ENCODE assay signal across 19 cellular contexts in genomic region chr3:46670000-46670890, GRCh38. TPM values are rescaled to one million over a fixed set of nuclear protein-coding genes. Genes with fewer than 3 reads are reported as not detected.
A peak's percentile ranks its signal among the peaks of the same experiment; 100 is the strongest.
DNase-seq lines count a peak whose midpoint lies in the region; ATAC-seq and TF ChIP-seq lines count a peak whose summit lies in the region.
"Had no signal": no experiment of that assay in that cellular context is flagged by ENCODE, and none has a peak within 500 bp of the region (broad histone marks: within the 10 kb centered on the region; RNA-seq: fewer than 3 reads in every experiment).

No MANE protein-coding gene starts in this region.

- H3K27ac ChIP-seq in heart left ventricle = peak overlapping the region in 1 of 12 donors; percentile 90
- H3K27ac ChIP-seq in foreskin keratinocyte = no peak overlapping the region
- H3K27ac ChIP-seq: Peyer's patch, upper lobe of left lung had no signal

- 83 to 93% (median 89%) methylated on average over 17 of the region's 17 CpGs for whole genome bisulfite sequencing in heart left ventricle, 4 donors

- intact Hi-C loops in heart left ventricle (cut with DNase I) (loop anchor here in 1 of 10 donors (5.0 to 10.0 kb wide), 2 partner anchors 105 to 192 kb away; partner anchors contain the start of genes LRRC2 and MYL3), Right ventricle myocardium superior (cut with DNase I) (no loop called here), left colon (cut with DNase I, micrococcal nuclease) (no loop called here)

- TF ChIP-seq CTCF in heart left ventricle (IDR thresholded peaks at IDR 0.05) = no peak
- no peak for TF ChIP-seq CTCF in foreskin keratinocyte (conservative IDR thresholded peaks at IDR 0.05)

- no peaks in the 10 kb centered on the region for H3K9me3 ChIP-seq in heart left ventricle
- H3K9me3 ChIP-seq: HAP-1, Peyer's patch, upper lobe of left lung had no signal

- H3K27me3 ChIP-seq in heart left ventricle = no peaks in the 10 kb centered on the region
- no peaks in the 10 kb centered on the region for H3K27me3 ChIP-seq in foreskin keratinocyte
- H3K27me3 ChIP-seq: Peyer's patch, upper lobe of left lung had no signal

- peaks cover 0 to 33% (median 19%) of the 10 kb centered on the region in 12 donors for H3K4me1 ChIP-seq in heart left ventricle
- H3K4me1 ChIP-seq in foreskin keratinocyte = no peaks in the 10 kb centered on the region
- H3K4me1 ChIP-seq: HAP-1, Peyer's patch had no signal

- no peak overlapping the region for H3K4me3 ChIP-seq in heart left ventricle
- H3K4me3 ChIP-seq: HAP-1, Peyer's patch, upper lobe of left lung had no signal

- H3K36me3 ChIP-seq in heart left ventricle = peaks cover 0 to 48% (median 31%) of the 10 kb centered on the region in 9 donors
- H3K36me3 ChIP-seq: HAP-1 had no signal

- peak in 4 of 5 donors; percentile 4 to 24 (median 20) for DNase-seq in heart left ventricle
- DNase-seq in Right ventricle myocardium superior = no peak
- DNase-seq in left colon = peak; percentile 1 to 15
- no peak for DNase-seq in C1 segment of cervical spinal cord (lab: John Stamatoyannopoulos, UW)
- DNase-seq in foreskin keratinocyte = no peak
- DNase-seq: activated CD4-positive, alpha-beta T cell treated with anti-CD3 and anti-CD28 coated beads, Interleukin-2, amount 10 ng/mL, durations not matched to agents 24 days and 14 days; DMS 273 treated with DMSO at 0.1 percent for 48 hours; effector memory CD8-positive, alpha-beta T cell; foreskin melanocyte; NCI-H1694 treated with DMSO at 0.1 percent for 48 hours; NCI-H510A treated with DMSO at 0.1 percent for 48 hours; T-helper 2 cell had no signal

- TF ChIP-seq POLR2A in heart left ventricle (IDR thresholded peaks at IDR 0.05) = no peak

- no peak for ATAC-seq in heart left ventricle
- no peak for ATAC-seq in Right ventricle myocardium superior (ENCODE audit: poor library complexity)
- no peak for ATAC-seq in left colon
- ATAC-seq in HG03469 (IDR thresholded peaks at IDR 0.05; ENCODE audit: unreplicated experiment) = no peak
- no peak for ATAC-seq in foreskin keratinocyte
- ATAC-seq: activated T-helper 17 cell treated with anti-CD3 and anti-CD28 coated beads, Interleukin-2, amount 50 U/mL, for 72 hours; effector memory CD8-positive, alpha-beta T cell had no signal

RNA-seq across cellular contexts. Expression of gene ALS2CL, which starts 23.2 kb away (rescaled TPM):
- total RNA-seq in heart left ventricle = 10 to 100 TPM; 11.8 to 40.7 (median 25.4) TPM
- 10 to 100 TPM; 12.4 to 37.1 TPM for polyA plus RNA-seq in heart left ventricle
- total RNA-seq in Right ventricle myocardium superior = 37.0 TPM
- 10 to 100 TPM; 39.2 to 58.9 TPM for total RNA-seq in left colon
- total RNA-seq in foreskin keratinocyte = 32.3 and 39.6 TPM in 2 replicates
- polyA plus RNA-seq in foreskin keratinocyte = 27.4 and 33.2 TPM in 2 replicates

RNA-seq across cellular contexts. Expression of gene TMIE, which starts 30.9 kb away (rescaled TPM):
- total RNA-seq in heart left ventricle (under 1 TPM in 8 of 9 donors, not detected in 1; 0.47 to 0.95 (median 0.61) TPM), Right ventricle myocardium superior (1.00 TPM), left colon (under 1 TPM in 1 of 2 donors, not detected in 1; 0.17 TPM), foreskin keratinocyte (not detected in 2 replicates)
- polyA plus RNA-seq in heart left ventricle (under 1 TPM; 0.46 to 0.69 TPM), foreskin keratinocyte (0.06 TPM in 1 of 2 replicates, not detected in the other)
- total RNA-seq: activated CD4-positive, alpha-beta T cell treated with anti-CD3 and anti-CD28 coated beads, Interleukin-2, amount 10 ng/mL, durations not matched to agents 24 days and 14 days; LHCN-M2 had no signal

RNA-seq across cellular contexts. Expression of gene PRSS50, which starts 47.4 kb away (rescaled TPM):
- total RNA-seq in heart left ventricle (under 1 TPM in 7 of 9 donors, not detected in 2; 0.23 to 0.65 (median 0.35) TPM), Right ventricle myocardium superior (0.16 TPM), left colon (not detected), foreskin keratinocyte (not detected in 2 replicates)
- polyA plus RNA-seq in heart left ventricle (under 1 TPM; 0.06 to 0.46 TPM), foreskin keratinocyte (not detected in 2 replicates)
- total RNA-seq: activated CD4-positive, alpha-beta T cell treated with anti-CD3 and anti-CD28 coated beads, Interleukin-2, amount 10 ng/mL, durations not matched to agents 24 days and 14 days; LHCN-M2; Peyer's patch; renal cortical epithelial cell had no signal

RNA-seq across cellular contexts. Expression of gene FAM240A, which starts 57.9 kb away (rescaled TPM):
- not detected for total RNA-seq in heart left ventricle
- not detected for polyA plus RNA-seq in heart left ventricle
- not detected for total RNA-seq in Right ventricle myocardium superior
- total RNA-seq in left colon = not detected
- not detected in 2 replicates for total RNA-seq in foreskin keratinocyte
- polyA plus RNA-seq in foreskin keratinocyte = not detected in 2 replicates
- total RNA-seq: activated CD4-positive, alpha-beta T cell treated with anti-CD3 and anti-CD28 coated beads, Interleukin-2, amount 10 ng/mL, durations not matched to agents 24 days and 14 days; activated T-helper 17 cell treated with anti-CD3 and anti-CD28 coated beads, Interleukin-2, amount 50 U/mL, for 72 hours; LHCN-M2; Peyer's patch; renal cortical epithelial cell; upper lobe of left lung had no signal

Comparison
In these comparisons a context has a peak if more than half of its experiments do, and no peak if none do; other contexts are left out.
1. DNase-seq: peak in heart left ventricle (4 of 5) and left colon (2 of 2); none in Right ventricle myocardium superior (single experiment), C1 segment of cervical spinal cord (0 of 14) and foreskin keratinocyte (0 of 2).